13 cellular contexts compared by ENCODE assay signal in genomic region chr5:168683247-168683926, GRCh38.
DNase-seq lines count a peak whose midpoint lies in the region; ATAC-seq and TF ChIP-seq lines count a peak whose summit lies in the region.
"Had no signal": no experiment of that assay in that cellular context is flagged by ENCODE, and none has a peak within 500 bp of the region (broad histone marks: within the 10 kb centered on the region; RNA-seq: fewer than 3 reads in every experiment).

No MANE protein-coding gene starts in this region.

- H3K14ac ChIP-seq in H9 (ENCODE audit: insufficient read depth, low read length) = no peak overlapping the region

- H2BK15ac ChIP-seq in H9 (ENCODE audit: low read depth, low read length) = no peak overlapping the region

- H3K27ac Mint-ChIP-seq in H9 = no peak overlapping the region; a peak in 1 of 7 replicates
- H3K27ac Mint-ChIP-seq in activated naive CD8-positive, alpha-beta T cell = peak overlapping the region; percentile 70
- no peak overlapping the region for H3K27ac Mint-ChIP-seq in WTC11

- H3K79me2 ChIP-seq in H9 (ENCODE audit: insufficient read depth, low read length) = no peaks in the 10 kb centered on the region

- POLR2A ChIA-PET in WTC11 (lab: Charles Lee) = no interaction called here

- intact Hi-C loops in breast epithelium (cut with DNase I; ENCODE audit: low total_unique reads) = no loop called here

- H4K91ac ChIP-seq in H9 (ENCODE audit: insufficient read length, low read depth, low read length) = no peak overlapping the region

- H2BK20ac ChIP-seq in H9 (ENCODE audit: low read depth, low read length, poor library complexity, severe bottlenecking) = no peak overlapping the region

- peak overlapping the region; percentile 11 for H3K18ac ChIP-seq in H9 (ENCODE audit: insufficient read length, low read depth, low read length)

- H3K9me3 ChIP-seq in H9 (ENCODE audit: control insufficient read depth, low read depth, low read length) = no peaks in the 10 kb centered on the region
- H3K9me3 ChIP-seq in breast epithelium = no peaks in the 10 kb centered on the region
- H3K9me3 ChIP-seq: Peyer's patch had no signal

- no peak for TF ChIP-seq POLR2A in breast epithelium (IDR thresholded peaks at IDR 0.05)

- H3K4me1 Mint-ChIP-seq in H9 (0 out of 4 replicates have a peak, but pooled peaks cover 2 to 3% of the 10 kb centered on the region in 2 experiments), WTC11 (no peaks in the 10 kb centered on the region)
- H3K4me1 Mint-ChIP-seq in activated naive CD8-positive, alpha-beta T cell (ENCODE audit: low read depth) = peaks cover 7% of the 10 kb centered on the region

- H3K27me3 ChIP-seq in H9 (ENCODE audit: insufficient read depth, low read length) = no peaks in the 10 kb centered on the region
- no peaks in the 10 kb centered on the region for H3K27me3 ChIP-seq in breast epithelium
- H3K27me3 ChIP-seq: cardiac muscle cell, Peyer's patch had no signal

- no peak overlapping the region for H4K5ac ChIP-seq in H9 (ENCODE audit: insufficient read length, low read depth, low read length)

- H3K4me2 ChIP-seq in H9 (ENCODE audit: insufficient read depth, insufficient read length, low read length) = no peak overlapping the region

- no peak overlapping the region for H3K4ac ChIP-seq in H9 (ENCODE audit: low read depth, low read length)

- no peak overlapping the region for H3K27ac ChIP-seq in H9 (ENCODE audit: insufficient read length, low read depth, low read length)
- no peak overlapping the region for H3K27ac ChIP-seq in breast epithelium
- H3K27ac ChIP-seq: Peyer's patch, VCaP had no signal

- no peak overlapping the region for H3K4me3 ChIP-seq in breast epithelium
- H3K4me3 ChIP-seq: cardiac muscle cell, GM12878, Peyer's patch had no signal

- H2AFZ ChIP-seq in H9 (ENCODE audit: low read length) = no peak overlapping the region

- H3K4me3 Mint-ChIP-seq in H9 = no peak overlapping the region
- H3K4me3 Mint-ChIP-seq in activated naive CD8-positive, alpha-beta T cell = peak overlapping the region; percentile 67
- H3K4me3 Mint-ChIP-seq in WTC11 = no peak overlapping the region

- H3K36me3 Mint-ChIP-seq in H9 (ENCODE audit: insufficient read depth in 1 of 3, low read depth in 3 of 3) (no peaks in the 10 kb centered on the region), WTC11 (no peaks in the 10 kb centered on the region)
- no peaks in the 10 kb centered on the region for H3K36me3 Mint-ChIP-seq in activated naive CD8-positive, alpha-beta T cell

- H4K20me1 ChIP-seq in H9 (ENCODE audit: control insufficient read depth, insufficient read depth, insufficient read length) = no peaks in the 10 kb centered on the region

- no peak overlapping the region for H2BK5ac ChIP-seq in H9 (ENCODE audit: insufficient read length, low read length)

- H3K9me3 Mint-ChIP-seq in H9 = no peaks in the 10 kb centered on the region
- no peaks in the 10 kb centered on the region for H3K9me3 Mint-ChIP-seq in activated naive CD8-positive, alpha-beta T cell (ENCODE audit: low read depth)
- no peaks in the 10 kb centered on the region for H3K9me3 Mint-ChIP-seq in WTC11

- peaks cover 4% of the 10 kb centered on the region for H3K23me2 ChIP-seq in H9 (ENCODE audit: insufficient read length, low read depth, low read length, poor library complexity, severe bottlenecking)

- no peak overlapping the region for H3K9ac ChIP-seq in H9 (ENCODE audit: extremely low read depth, insufficient read length, low read length)

- no peak overlapping the region for H4K8ac ChIP-seq in H9 (replicated peaks; ENCODE audit: insufficient read length, low read depth, low read length)

- no peaks in the 10 kb centered on the region for H3K36me3 ChIP-seq in breast epithelium
- H3K36me3 ChIP-seq: cardiac muscle cell, Peyer's patch had no signal

- DNase-seq in H9 (no peak), WTC11 (ENCODE audit: low spot score) (no peak), OCI-M2 (lab: John Stamatoyannopoulos, UW; ENCODE audit: unreplicated experiment) (no peak), putamen (ENCODE audit: low spot score) (no peak), breast epithelium (ENCODE audit: low spot score in 2 of 2) (no peak)
- DNase-seq in activated CD4-positive, alpha-beta T cell treated with anti-CD3 and anti-CD28 coated beads for 48 hours = peak; percentile 59
- peak; percentile 41 for DNase-seq in stimulated activated CD4-positive, alpha-beta T cell treated with anti-CD3 and anti-CD28 coated beads, Interleukin-2, amount 100 ng/mL, for 4 hours (ENCODE audit: low read depth)
- DNase-seq: NCI-H2081, Peyer's patch had no signal

- CTCF ChIA-PET in WTC11 (lab: Charles Lee) = interaction anchor here (2.7 kb wide), 1 partner anchor 13 kb away, joined by 12 read pairs; no protein-coding TSS in a partner anchor

- H2AK5ac ChIP-seq in H9 (ENCODE audit: insufficient read length, low read length) = no peak overlapping the region

- no peak overlapping the region for H3T11ph ChIP-seq in H9 (ENCODE audit: low read length)

- H3K27me3 Mint-ChIP-seq in H9 (ENCODE audit: low read depth) (peaks cover 7% of the 10 kb centered on the region), WTC11 (ENCODE audit: low read depth) (no peaks in the 10 kb centered on the region; the same call in 1 of the 2 replicates)
- H3K27me3 Mint-ChIP-seq in activated naive CD8-positive, alpha-beta T cell = no peaks in the 10 kb centered on the region

- H2BK12ac ChIP-seq in H9 (ENCODE audit: insufficient read length, low read depth, low read length) = no peak overlapping the region

- no peak for TF ChIP-seq CTCF in H9 (conservative IDR thresholded peaks at IDR 0.05)
- no peak for TF ChIP-seq CTCF in WTC11 (IDR thresholded peaks at IDR 0.05)
- TF ChIP-seq CTCF in breast epithelium (IDR thresholded peaks at IDR 0.05) = no peak

- H2BK120ac ChIP-seq in H9 (ENCODE audit: low read depth, low read length, poor library complexity, severe bottlenecking) = no peak overlapping the region

- H3K23ac ChIP-seq in H9 (ENCODE audit: insufficient read length, low read depth, low read length) = no peak overlapping the region

- no peak overlapping the region for H3K56ac ChIP-seq in H9 (ENCODE audit: insufficient read length, low read depth, low read length)

- no peaks in the 10 kb centered on the region for H3K79me1 ChIP-seq in H9 (ENCODE audit: insufficient read depth, low read depth, low read length, poor library complexity, severe bottlenecking)

- H3K4me1 ChIP-seq in H9 (ENCODE audit: insufficient read depth, low read length) (no peaks in the 10 kb centered on the region; the same call in 1 of the 2 replicates), breast epithelium (no peaks in the 10 kb centered on the region)

- no peak for ATAC-seq in WTC11
- ATAC-seq: GM12878 had no signal

- no CpG with 5 or more reads among the region's 15 CpGs for WGBS in H9 (ENCODE audit: extremely low coverage, insufficient read length, low lambda C conversion rate)

TF ChIP-seq in WTC11, 78 proteins besides CTCF, POLR2A, EP300 and RAD21:
- TF ChIP-seq ERG (CRISPR knock-in tag; IDR thresholded peaks at IDR 0.05) = no peak
- no peak for TF ChIP-seq NR2C2 (CRISPR knock-in tag; IDR thresholded peaks at IDR 0.05)
- TF ChIP-seq ZBTB21 (CRISPR knock-in tag; IDR thresholded peaks at IDR 0.05; ENCODE audit: borderline replicate concordance) = no peak
- TF ChIP-seq ETV6 (CRISPR knock-in tag; IDR thresholded peaks at IDR 0.05) = no peak
- TF ChIP-seq GRHL2 (CRISPR knock-in tag; IDR thresholded peaks at IDR 0.05; ENCODE audit: insufficient replicate concordance, severe bottlenecking) = no peak
- TF ChIP-seq, protein P1, sequence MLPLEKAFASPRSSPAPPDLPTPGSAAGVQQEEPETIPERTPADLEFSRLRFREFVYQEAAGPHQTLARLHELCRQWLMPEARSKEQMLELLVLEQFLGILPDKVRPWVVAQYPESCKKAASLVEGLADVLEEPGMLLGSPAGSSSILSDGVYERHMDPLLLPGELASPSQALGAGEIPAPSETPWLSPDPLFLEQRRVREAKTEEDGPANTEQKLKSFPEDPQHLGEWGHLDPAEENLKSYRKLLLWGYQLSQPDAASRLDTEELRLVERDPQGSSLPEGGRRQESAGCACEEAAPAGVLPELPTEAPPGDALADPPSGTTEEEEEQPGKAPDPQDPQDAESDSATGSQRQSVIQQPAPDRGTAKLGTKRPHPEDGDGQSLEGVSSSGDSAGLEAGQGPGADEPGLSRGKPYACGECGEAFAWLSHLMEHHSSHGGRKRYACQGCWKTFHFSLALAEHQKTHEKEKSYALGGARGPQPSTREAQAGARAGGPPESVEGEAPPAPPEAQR (CRISPR knock-in tag; IDR thresholded peaks at IDR 0.05) = no peak
- no peak for TF ChIP-seq JAZF1 (CRISPR knock-in tag; IDR thresholded peaks at IDR 0.05)
- TF ChIP-seq NFATC4 (CRISPR knock-in tag; IDR thresholded peaks at IDR 0.05) = no peak
- TF ChIP-seq MYBL2 (CRISPR knock-in tag; IDR thresholded peaks at IDR 0.05) = no peak
- no peak for TF ChIP-seq ZNF396 (CRISPR knock-in tag; IDR thresholded peaks at IDR 0.05; ENCODE audit: borderline replicate concordance)

Comparison
In these comparisons a context has a peak if more than half of its experiments do, and no peak if none do; other contexts are left out.
1. DNase-seq: peak in activated CD4-positive, alpha-beta T cell treated with anti-CD3 and anti-CD28 coated beads for 48 hours (single experiment) and stimulated activated CD4-positive, alpha-beta T cell treated with anti-CD3 and anti-CD28 coated beads, Interleukin-2, amount 100 ng/mL, for 4 hours (single experiment); none in H9 (single experiment), WTC11 (single experiment), OCI-M2 (single experiment), putamen (single experiment) and breast epithelium (0 of 2).